11 cellular contexts compared by ENCODE assay signal in the genomic region with DNA sequence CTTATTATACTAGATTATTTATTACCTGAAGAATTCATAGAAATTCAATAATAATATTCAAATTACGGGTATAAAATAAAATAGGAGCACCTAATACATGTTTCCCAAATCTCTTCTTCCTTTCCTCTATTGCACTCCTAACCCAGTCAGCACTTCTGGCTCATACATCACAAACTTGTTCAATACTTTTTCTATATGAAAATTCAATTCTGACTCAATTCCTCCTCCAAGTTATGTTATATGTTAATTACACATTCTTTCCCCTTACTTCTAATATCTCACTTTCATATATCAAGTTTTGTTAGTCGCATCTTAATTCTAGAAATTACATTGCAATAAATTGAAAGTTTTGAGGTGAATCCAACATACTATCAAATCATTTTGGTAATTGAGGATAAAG. TPM values are rescaled to one million over a fixed set of nuclear protein-coding genes. Genes with fewer than 3 reads are reported as not detected.
"Had no signal": no experiment of that assay in that cellular context is flagged by ENCODE, and none has a peak within 500 bp of the region (broad histone marks: within the 10 kb centered on the region; RNA-seq: fewer than 3 reads in every experiment).

No MANE protein-coding gene starts in this region.

- H3K4me3 ChIP-seq: GM23338 had no signal

- H3K9me3 Mint-ChIP-seq: GM23338, H9 had no signal

- H3K27ac ChIP-seq: HL-60, KMS-11 had no signal

- H3K36me3 Mint-ChIP-seq: IgD-negative memory B cell had no signal

- FAIRE-seq: H1, H54, HepG2 had no signal

- ATAC-seq: GM23338, HepG2 had no signal

- H3K4me1 Mint-ChIP-seq: GM23338, H9, IgD-negative memory B cell had no signal

- H3K27me3 Mint-ChIP-seq: IgD-negative memory B cell had no signal

- H3K27ac Mint-ChIP-seq: GM23338, H9, IgD-negative memory B cell had no signal

- H3K4me3 Mint-ChIP-seq: GM23338, H9 had no signal

- DNase-seq: H9, HCEC 1CT, KBM-7 had no signal

RNA-seq across cellular contexts. Expression of gene COL3A1, which starts 17.9 kb away (rescaled TPM):
- total RNA-seq: H9, HT1080 had no signal
- polyA plus RNA-seq: HepG2, IgD-negative memory B cell had no signal
